In genomic region chr19:41910992-41911888, GRCh38 we compare ENCODE assay signal across 16 cellular contexts. TPM values are rescaled to one million over a fixed set of nuclear protein-coding genes. Genes with fewer than 3 reads are reported as not detected.
DNase-seq lines count a peak whose midpoint lies in the region; ATAC-seq, FAIRE-seq and TF ChIP-seq lines count a peak whose summit lies in the region.
"Had no signal": no experiment of that assay in that cellular context is flagged by ENCODE, and none has a peak within 500 bp of the region (broad histone marks: within the 10 kb centered on the region; RNA-seq: fewer than 3 reads in every experiment).

No MANE protein-coding gene starts in this region.

- intact Hi-C loops in HepG2 (cut with micrococcal nuclease; ENCODE audit: unreplicated experiment), result no loop called here
- intact Hi-C loops in right lobe of liver (cut with DNase I), result no loop called here

- H3K36me3 Mint-ChIP-seq in T-helper 17 cell (ENCODE audit: low read depth) (peaks cover 5% of the 10 kb centered on the region), glutamatergic neuron (ENCODE audit: unreplicated experiment) (no peaks in the 10 kb centered on the region), chondrocyte (ENCODE audit: low read depth) (peaks cover 8% of the 10 kb centered on the region)

- H3K9me3 ChIP-seq in HepG2 (ENCODE audit: low read length) (no peaks in the 10 kb centered on the region), right lobe of liver (no peaks in the 10 kb centered on the region), T-helper 17 cell (ENCODE audit: control insufficient read depth, low read length, poor library complexity, severe bottlenecking) (no peaks in the 10 kb centered on the region), GM23248 (ENCODE audit: low read depth) (no peaks in the 10 kb centered on the region)
- H3K9me3 ChIP-seq: esophagus squamous epithelium, heart right ventricle, psoas muscle had no signal

- H3K9me2 ChIP-seq in GM23248 (ENCODE audit: insufficient read depth), result no peaks in the 10 kb centered on the region

- H3K4me1 ChIP-seq in HepG2 (ENCODE audit: insufficient read depth, low read length) (no peaks in the 10 kb centered on the region), right lobe of liver (no peaks in the 10 kb centered on the region), GM23248 (ENCODE audit: insufficient read depth) (no peaks in the 10 kb centered on the region)
- H3K4me1 ChIP-seq: psoas muscle had no signal

- H3K36me3 ChIP-seq in HepG2 (replicated peaks in 1 of 2; ENCODE audit: control insufficient read depth in 1 of 2, insufficient read depth in 2 of 2, low read length in 2 of 2) (peaks cover 2 to 8% of the 10 kb centered on the region in 2 experiments; a peak in 3 of 5 replicates), right lobe of liver (no peaks in the 10 kb centered on the region), GM23248 (ENCODE audit: low read depth) (no peaks in the 10 kb centered on the region)

- TF ChIP-seq EP300 in HepG2 (IDR thresholded peaks at IDR 0.05; ENCODE audit: low read depth in 2 of 2, low read length in 2 of 2), result no peak
- no peak for TF ChIP-seq EP300 in HepG2 (CRISPR knock-in tag; IDR thresholded peaks at IDR 0.05; ENCODE audit: borderline replicate concordance)

- POLR2A ChIA-PET in HepG2 (lab: Yijun Ruan, JAX), result interaction anchor here (1.4 kb wide), 1 partner anchor 51 kb away, joined by 3 read pairs; the partner anchor contains the start of gene RPS19

- WGBS in HepG2 (ENCODE audit: low lambda C conversion rate), result 69% methylated on average over 13 of the region's 13 CpGs
- WGBS in right lobe of liver (ENCODE audit: insufficient coverage, low coverage, low lambda C conversion rate, missing lambda C conversion rate), result 67% methylated on average over 1 of the region's 13 CpGs
- 50 to 57% methylated on average over 13 of the region's 13 CpGs for WGBS in GM23248 (ENCODE audit: low coverage in 1 of 2, low lambda C conversion rate in 2 of 2, missing lambda C conversion rate in 2 of 2), 2 experiments

- peaks cover 15% of the 10 kb centered on the region for H3K27me3 Mint-ChIP-seq in T-helper 17 cell
- peaks cover 25% of the 10 kb centered on the region for H3K27me3 Mint-ChIP-seq in glutamatergic neuron (ENCODE audit: unreplicated experiment)
- peaks cover 31% of the 10 kb centered on the region for H3K27me3 Mint-ChIP-seq in chondrocyte (ENCODE audit: low read depth)

- H3K4me1 Mint-ChIP-seq in T-helper 17 cell, result peaks cover 38% of the 10 kb centered on the region
- peaks cover 25% of the 10 kb centered on the region for H3K4me1 Mint-ChIP-seq in glutamatergic neuron (ENCODE audit: low read depth, unreplicated experiment)
- H3K4me1 Mint-ChIP-seq in chondrocyte (ENCODE audit: low read depth), result peaks cover 2% of the 10 kb centered on the region

- H3F3A ChIP-seq in GM23248 (ENCODE audit: insufficient read depth), result no peaks in the 10 kb centered on the region

- CTCF ChIA-PET in HepG2 (lab: Yijun Ruan, JAX; ENCODE audit: low intra/inter-chr PET ratio, low total read pairs), result no interaction called here

- in situ Hi-C loops in HepG2 (cut with HindIII; ENCODE audit: extremely low pct_ligation_motif_present, low pct_unique_long_range_greater_than_20kb), result no loop called here
- in situ Hi-C loops in GM23248 (cut with MboI), result no loop called here

- FAIRE-seq in HepG2 (lab: Jason Lieb, UNC) (no peak), D721Med (lab: Jason Lieb, UNC) (no peak)

- TSS peak; percentile 38 for BruUV-seq in HepG2 (replicated peaks; lab: Mats Ljungman, UMichigan)

- TF ChIP-seq RAD21 in HepG2 (CRISPR knock-in tag; IDR thresholded peaks at IDR 0.05), result no peak

- TF ChIP-seq CTCF in HepG2 (CRISPR knock-in tag; IDR thresholded peaks at IDR 0.05) (no peak), right lobe of liver (IDR thresholded peaks at IDR 0.05) (no peak), glutamatergic neuron (IDR thresholded peaks at IDR 0.05; ENCODE audit: partially characterized antibody, unreplicated experiment) (no peak), chondrocyte (IDR thresholded peaks at IDR 0.05) (no peak), D721Med (IDR thresholded peaks at IDR 0.05; ENCODE audit: insufficient read depth, missing control alignments) (no peak)

- H3K4me3 Mint-ChIP-seq in T-helper 17 cell (peak overlapping the region; percentile 55), glutamatergic neuron (ENCODE audit: unreplicated experiment) (peak overlapping the region; percentile 50), chondrocyte (ENCODE audit: unreplicated experiment) (no peak overlapping the region)
- H3K4me3 Mint-ChIP-seq: dendritic cell treated with granulocyte-macrophage colony-stimulating factor and Interleukin-4, amounts not matched to agents 40 ng/mL and 50 ng/mL, for 4 days had no signal

- H3K4me2 ChIP-seq in HepG2 (ENCODE audit: low read depth, low read length) (no peak overlapping the region), GM23248 (ENCODE audit: unreplicated experiment) (no peak overlapping the region)

- H3K4me3 ChIP-seq in HepG2 (replicated peaks in 1 of 3; ENCODE audit: insufficient read depth in 1 of 3, low read depth in 2 of 3, low read length in 3 of 3) (no peak overlapping the region), right lobe of liver (no peak overlapping the region), GM23248 (no peak overlapping the region)
- H3K4me3 ChIP-seq: esophagus squamous epithelium, heart right ventricle, psoas muscle had no signal

- TF ChIP-seq POLR2A in HepG2 (IDR thresholded peaks at IDR 0.05; ENCODE audit: insufficient read depth in 1 of 2, low read depth in 2 of 2, low read length in 2 of 2), result no peak
- TF ChIP-seq POLR2A in right lobe of liver (IDR thresholded peaks at IDR 0.05), result no peak

- H4K20me1 ChIP-seq in HepG2 (ENCODE audit: insufficient read depth, low read length) (no peaks in the 10 kb centered on the region), GM23248 (ENCODE audit: insufficient read depth) (no peaks in the 10 kb centered on the region)

- H3K9ac ChIP-seq in HepG2 (ENCODE audit: insufficient read depth, low read depth, low read length) (no peak overlapping the region), GM23248 (no peak overlapping the region)

- H3K27ac Mint-ChIP-seq in T-helper 17 cell (peak overlapping the region; percentile 79), glutamatergic neuron (ENCODE audit: unreplicated experiment) (no peak overlapping the region), chondrocyte (ENCODE audit: unreplicated experiment) (no peak overlapping the region)
- H3K27ac Mint-ChIP-seq: dendritic cell treated with granulocyte-macrophage colony-stimulating factor and Interleukin-4, amounts not matched to agents 40 ng/mL and 50 ng/mL, for 4 days had no signal

- no peaks in the 10 kb centered on the region for H3K79me2 ChIP-seq in HepG2 (ENCODE audit: insufficient read depth, low read length)
- H3K79me2 ChIP-seq in GM23248 (ENCODE audit: insufficient read depth), result no peaks in the 10 kb centered on the region

- H3K27ac ChIP-seq in HepG2 (ENCODE audit: extremely low read length, insufficient read depth, low read length) (no peak overlapping the region), right lobe of liver (no peak overlapping the region), GM23248 (no peak overlapping the region)
- H3K27ac ChIP-seq: esophagus squamous epithelium, heart right ventricle, psoas muscle had no signal

- no peak for DNase-seq in HepG2 (ENCODE audit: low spot score)
- no peak for DNase-seq in right lobe of liver
- DNase-seq in T-helper 17 cell, result no peak
- DNase-seq in glutamatergic neuron, result no peak
- DNase-seq in OCI-M2 (lab: John Stamatoyannopoulos, UW; ENCODE audit: unreplicated experiment), result no peak
- no peak for DNase-seq in chondrocyte (ENCODE audit: low spot score)
- no peak for DNase-seq in D721Med (ENCODE audit: insufficient read length, low spot score)
- DNase-seq in GM23248, result no peak
- DNase-seq: activated CD8-positive, alpha-beta memory T cell treated with anti-CD3 and anti-CD28 coated beads, Interleukin-2, amount 50 U/mL, for 4 hours; esophagus squamous epithelium; heart right ventricle; NCI-H2081; psoas muscle had no signal

- ATAC-seq in HepG2, result no peak
- ATAC-seq in right lobe of liver, result no peak
- peak; percentile 15 for ATAC-seq in T-helper 17 cell
- ATAC-seq: psoas muscle had no signal

- peaks cover 10 to 32% of the 10 kb centered on the region in 2 experiments for H3K27me3 ChIP-seq in HepG2 (ENCODE audit: control insufficient read depth in 1 of 2, insufficient read depth in 2 of 2, low read length in 2 of 2)
- H3K27me3 ChIP-seq in right lobe of liver, result no peaks in the 10 kb centered on the region
- H3K27me3 ChIP-seq in GM23248 (replicated peaks; ENCODE audit: insufficient read depth), result peaks cover 39% of the 10 kb centered on the region

- H3K9me3 Mint-ChIP-seq in glutamatergic neuron (ENCODE audit: unreplicated experiment) (peaks cover 11% of the 10 kb centered on the region), chondrocyte (ENCODE audit: low read depth) (no peaks in the 10 kb centered on the region)
- H3K9me3 Mint-ChIP-seq: dendritic cell treated with granulocyte-macrophage colony-stimulating factor and Interleukin-4, amounts not matched to agents 40 ng/mL and 50 ng/mL, for 4 days had no signal

- no peak overlapping the region for H2AFZ ChIP-seq in HepG2 (ENCODE audit: low read length)
- no peak overlapping the region for H2AFZ ChIP-seq in GM23248

RNA-seq across cellular contexts. Expression of gene ERFL, which starts 17.0 kb away (rescaled TPM):
- total RNA-seq in HepG2 (2016; rRNA removed; fragmentation: Illumina TruSeq; extraction: Trizol) (not detected in 2 replicates), right lobe of liver (not detected), T-helper 17 cell (1 to 10 TPM; 2.4 to 3.1 TPM), glutamatergic neuron (ENCODE audit: unreplicated experiment) (1.6 TPM), chondrocyte (0.27 to 0.44 TPM (median 0.35 TPM) in 3 replicates)
- total RNA-seq in HepG2 (2016; cell fraction: cytosol; rRNA removed; fragmentation: Illumina TruSeq; extraction: Trizol; ENCODE audit: low read depth), result not detected in 2 replicates
- total RNA-seq in HepG2 (2016; cell fraction: insoluble cytoplasmic fraction; rRNA removed; fragmentation: Illumina TruSeq; extraction: Trizol), result not detected in 2 replicates
- total RNA-seq in HepG2 (2016; cell fraction: membrane; rRNA removed; fragmentation: Illumina TruSeq; extraction: Trizol), result not detected in 2 replicates
- not detected in 2 replicates for total RNA-seq in HepG2 (2016; cell fraction: nucleus; rRNA removed; fragmentation: Illumina TruSeq; extraction: Trizol)
- polyA plus RNA-seq in HepG2 (2011; rRNA removed) (not detected in 2 replicates), GM23248 (2016; fragmentation: Nextera tagmentation; extraction: Ambion mirVana) (not detected in 2 replicates)
- 0.03 TPM in 1 of 2 replicates, not detected in the other for polyA plus RNA-seq in HepG2 (2011; cell fraction: cytosol; rRNA removed)
- not detected in 2 replicates for polyA plus RNA-seq in HepG2 (2011; cell fraction: nucleus; rRNA removed)
- polyA plus RNA-seq in HepG2 (2012), result 0.07 TPM in 1 of 2 replicates, not detected in the other
- not detected in 2 replicates for polyA plus RNA-seq in HepG2 (2016; cell fraction: cytosol; fragmentation: Illumina TruSeq; extraction: Trizol; ENCODE audit: low read depth)
- polyA plus RNA-seq in HepG2 (2016; cell fraction: insoluble cytoplasmic fraction; fragmentation: Illumina TruSeq; extraction: Trizol; ENCODE audit: low read depth), result not detected in 2 replicates
- polyA plus RNA-seq in HepG2 (2016; cell fraction: membrane; fragmentation: Illumina TruSeq; extraction: Trizol; ENCODE audit: low read depth), result not detected in 2 replicates
- polyA plus RNA-seq in HepG2 (2016; cell fraction: nucleus; fragmentation: Illumina TruSeq; extraction: Trizol; ENCODE audit: insufficient read depth, low read depth), result not detected in 2 replicates
- not detected in 2 replicates for polyA minus RNA-seq in HepG2 (2011; rRNA and poly(A)+ RNA removed; ENCODE audit: low replicate concordance)
- polyA minus RNA-seq in HepG2 (2011; cell fraction: cytosol; rRNA and poly(A)+ RNA removed), result not detected in 2 replicates
- not detected in 2 replicates for polyA minus RNA-seq in HepG2 (2011; cell fraction: nucleus; rRNA and poly(A)+ RNA removed)
- total RNA-seq in GM23248 (2014; rRNA removed; shearing (Covaris generic)), result not detected in 2 replicates
- total RNA-seq: Daoy, esophagus squamous epithelium, M059J, psoas muscle had no signal

RNA-seq across cellular contexts. Expression of gene ARHGEF1, which starts 28.3 kb away (rescaled TPM):
- total RNA-seq in HepG2 (2016; rRNA removed; fragmentation: Illumina TruSeq; extraction: Trizol) (26.2 and 34.7 TPM in 2 replicates), right lobe of liver (10 to 100 TPM; 25.3 to 39.7 (median 30.2) TPM), T-helper 17 cell (100 to 1,000 TPM; 929 to 961 TPM), glutamatergic neuron (ENCODE audit: unreplicated experiment) (78.7 TPM), chondrocyte (70.5 to 105 TPM (median 73.2 TPM) in 3 replicates)
- 6.5 and 9.6 TPM in 2 replicates for total RNA-seq in HepG2 (2016; cell fraction: cytosol; rRNA removed; fragmentation: Illumina TruSeq; extraction: Trizol; ENCODE audit: low read depth)
- total RNA-seq in HepG2 (2016; cell fraction: insoluble cytoplasmic fraction; rRNA removed; fragmentation: Illumina TruSeq; extraction: Trizol), result 16.1 and 36.8 TPM in 2 replicates
- total RNA-seq in HepG2 (2016; cell fraction: membrane; rRNA removed; fragmentation: Illumina TruSeq; extraction: Trizol), result 10.4 and 11.0 TPM in 2 replicates
- 28.3 and 29.2 TPM in 2 replicates for total RNA-seq in HepG2 (2016; cell fraction: nucleus; rRNA removed; fragmentation: Illumina TruSeq; extraction: Trizol)
- polyA plus RNA-seq in HepG2 (2011; rRNA removed) (33.1 and 33.7 TPM in 2 replicates), GM23248 (2016; fragmentation: Nextera tagmentation; extraction: Ambion mirVana) (44.3 and 49.6 TPM in 2 replicates)
- polyA plus RNA-seq in HepG2 (2011; cell fraction: cytosol; rRNA removed), result 20.2 and 33.5 TPM in 2 replicates
- polyA plus RNA-seq in HepG2 (2011; cell fraction: nucleus; rRNA removed), result 215 and 292 TPM in 2 replicates
- 33.2 and 34.0 TPM in 2 replicates for polyA plus RNA-seq in HepG2 (2012)
- 3.8 and 4.4 TPM in 2 replicates for polyA plus RNA-seq in HepG2 (2016; cell fraction: cytosol; fragmentation: Illumina TruSeq; extraction: Trizol; ENCODE audit: low read depth)
- polyA plus RNA-seq in HepG2 (2016; cell fraction: insoluble cytoplasmic fraction; fragmentation: Illumina TruSeq; extraction: Trizol; ENCODE audit: low read depth), result 20.7 and 29.5 TPM in 2 replicates
- 7.4 and 8.4 TPM in 2 replicates for polyA plus RNA-seq in HepG2 (2016; cell fraction: membrane; fragmentation: Illumina TruSeq; extraction: Trizol; ENCODE audit: low read depth)
- polyA plus RNA-seq in HepG2 (2016; cell fraction: nucleus; fragmentation: Illumina TruSeq; extraction: Trizol; ENCODE audit: insufficient read depth, low read depth), result 90.2 and 102 TPM in 2 replicates
- 15.9 and 39.4 TPM in 2 replicates for polyA minus RNA-seq in HepG2 (2011; rRNA and poly(A)+ RNA removed; ENCODE audit: low replicate concordance)
- 16.3 and 26.4 TPM in 2 replicates for polyA minus RNA-seq in HepG2 (2011; cell fraction: cytosol; rRNA and poly(A)+ RNA removed)
- 29.6 and 31.9 TPM in 2 replicates for polyA minus RNA-seq in HepG2 (2011; cell fraction: nucleus; rRNA and poly(A)+ RNA removed)
- total RNA-seq in GM23248 (2014; rRNA removed; shearing (Covaris generic)), result 44.6 and 46.2 TPM in 2 replicates

RNA-seq across cellular contexts. Expression of gene CD79A, which starts 34.2 kb away (rescaled TPM):
- total RNA-seq in HepG2 (2016; rRNA removed; fragmentation: Illumina TruSeq; extraction: Trizol) (0.27 and 0.33 TPM in 2 replicates), right lobe of liver (under 1 TPM in 4 of 6 experiments, not detected in 2; 0.18 to 0.71 (median 0.39) TPM), T-helper 17 cell (10 to 100 TPM in 1 of 2 donors, 1 to 10 TPM in 1; 1.6 to 27.3 TPM), glutamatergic neuron (ENCODE audit: unreplicated experiment) (not detected), chondrocyte (0.36 TPM in 1 of 3 replicates, not detected in the others)
- 0.26 and 0.51 TPM in 2 replicates for total RNA-seq in HepG2 (2016; cell fraction: cytosol; rRNA removed; fragmentation: Illumina TruSeq; extraction: Trizol; ENCODE audit: low read depth)
- 0.24 and 0.37 TPM in 2 replicates for total RNA-seq in HepG2 (2016; cell fraction: insoluble cytoplasmic fraction; rRNA removed; fragmentation: Illumina TruSeq; extraction: Trizol)
- total RNA-seq in HepG2 (2016; cell fraction: membrane; rRNA removed; fragmentation: Illumina TruSeq; extraction: Trizol), result 0.62 TPM in 1 of 2 replicates, not detected in the other
- 0.40 TPM in 1 of 2 replicates, not detected in the other for total RNA-seq in HepG2 (2016; cell fraction: nucleus; rRNA removed; fragmentation: Illumina TruSeq; extraction: Trizol)
- polyA plus RNA-seq in HepG2 (2011; rRNA removed) (0.24 and 0.30 TPM in 2 replicates), GM23248 (2016; fragmentation: Nextera tagmentation; extraction: Ambion mirVana) (0.49 TPM in 1 of 2 replicates, not detected in the other)
- polyA plus RNA-seq in HepG2 (2011; cell fraction: cytosol; rRNA removed), result 0.44 and 0.52 TPM in 2 replicates
- polyA plus RNA-seq in HepG2 (2011; cell fraction: nucleus; rRNA removed), result 0.31 and 0.51 TPM in 2 replicates
- 0.25 TPM in 1 of 2 replicates, not detected in the other for polyA plus RNA-seq in HepG2 (2012)
- polyA plus RNA-seq in HepG2 (2016; cell fraction: cytosol; fragmentation: Illumina TruSeq; extraction: Trizol; ENCODE audit: low read depth), result 0.21 and 0.44 TPM in 2 replicates
- 0.49 and 0.52 TPM in 2 replicates for polyA plus RNA-seq in HepG2 (2016; cell fraction: insoluble cytoplasmic fraction; fragmentation: Illumina TruSeq; extraction: Trizol; ENCODE audit: low read depth)
- polyA plus RNA-seq in HepG2 (2016; cell fraction: membrane; fragmentation: Illumina TruSeq; extraction: Trizol; ENCODE audit: low read depth), result 0.69 and 1.1 TPM in 2 replicates
- polyA plus RNA-seq in HepG2 (2016; cell fraction: nucleus; fragmentation: Illumina TruSeq; extraction: Trizol; ENCODE audit: insufficient read depth, low read depth), result 0.78 and 0.95 TPM in 2 replicates
- 0.26 and 0.84 TPM in 2 replicates for polyA minus RNA-seq in HepG2 (2011; rRNA and poly(A)+ RNA removed; ENCODE audit: low replicate concordance)
- 0.49 TPM in 1 of 2 replicates, not detected in the other for polyA minus RNA-seq in HepG2 (2011; cell fraction: cytosol; rRNA and poly(A)+ RNA removed)
- polyA minus RNA-seq in HepG2 (2011; cell fraction: nucleus; rRNA and poly(A)+ RNA removed), result not detected in 2 replicates
- total RNA-seq in GM23248 (2014; rRNA removed; shearing (Covaris generic)), result not detected in 2 replicates
- total RNA-seq: Daoy had no signal

RNA-seq across cellular contexts. Expression of gene RABAC1, which starts 47.9 kb away (rescaled TPM):
- total RNA-seq in HepG2 (2016; rRNA removed; fragmentation: Illumina TruSeq; extraction: Trizol) (20.7 and 37.4 TPM in 2 replicates), right lobe of liver (100 to 1,000 TPM in 2 of 6 experiments, 10 to 100 TPM in 4; 53.6 to 124 (median 75.8) TPM), T-helper 17 cell (10 to 100 TPM; 90.1 to 98.3 TPM), glutamatergic neuron (ENCODE audit: unreplicated experiment) (139 TPM), chondrocyte (282 to 302 TPM (median 295 TPM) in 3 replicates)
- 32.7 and 40.5 TPM in 2 replicates for total RNA-seq in HepG2 (2016; cell fraction: cytosol; rRNA removed; fragmentation: Illumina TruSeq; extraction: Trizol; ENCODE audit: low read depth)
- 21.9 and 38.8 TPM in 2 replicates for total RNA-seq in HepG2 (2016; cell fraction: insoluble cytoplasmic fraction; rRNA removed; fragmentation: Illumina TruSeq; extraction: Trizol)
- total RNA-seq in HepG2 (2016; cell fraction: membrane; rRNA removed; fragmentation: Illumina TruSeq; extraction: Trizol), result 24.1 and 26.6 TPM in 2 replicates
- total RNA-seq in HepG2 (2016; cell fraction: nucleus; rRNA removed; fragmentation: Illumina TruSeq; extraction: Trizol), result 28.4 and 29.8 TPM in 2 replicates
- polyA plus RNA-seq in HepG2 (2011; rRNA removed) (74.0 and 91.2 TPM in 2 replicates), GM23248 (2016; fragmentation: Nextera tagmentation; extraction: Ambion mirVana) (470 and 473 TPM in 2 replicates)
- polyA plus RNA-seq in HepG2 (2011; cell fraction: cytosol; rRNA removed), result 112 and 172 TPM in 2 replicates
- 93.5 and 96.2 TPM in 2 replicates for polyA plus RNA-seq in HepG2 (2011; cell fraction: nucleus; rRNA removed)
- 38.2 and 66.0 TPM in 2 replicates for polyA plus RNA-seq in HepG2 (2012)
- polyA plus RNA-seq in HepG2 (2016; cell fraction: cytosol; fragmentation: Illumina TruSeq; extraction: Trizol; ENCODE audit: low read depth), result 34.2 and 39.3 TPM in 2 replicates
- 20.0 and 22.5 TPM in 2 replicates for polyA plus RNA-seq in HepG2 (2016; cell fraction: insoluble cytoplasmic fraction; fragmentation: Illumina TruSeq; extraction: Trizol; ENCODE audit: low read depth)
- 21.0 and 26.9 TPM in 2 replicates for polyA plus RNA-seq in HepG2 (2016; cell fraction: membrane; fragmentation: Illumina TruSeq; extraction: Trizol; ENCODE audit: low read depth)
- 52.4 and 53.1 TPM in 2 replicates for polyA plus RNA-seq in HepG2 (2016; cell fraction: nucleus; fragmentation: Illumina TruSeq; extraction: Trizol; ENCODE audit: insufficient read depth, low read depth)
- 32.5 and 96.8 TPM in 2 replicates for polyA minus RNA-seq in HepG2 (2011; rRNA and poly(A)+ RNA removed; ENCODE audit: low replicate concordance)
- 26.4 and 26.8 TPM in 2 replicates for polyA minus RNA-seq in HepG2 (2011; cell fraction: cytosol; rRNA and poly(A)+ RNA removed)
- 21.6 and 26.0 TPM in 2 replicates for polyA minus RNA-seq in HepG2 (2011; cell fraction: nucleus; rRNA and poly(A)+ RNA removed)
- 294 and 405 TPM in 2 replicates for total RNA-seq in GM23248 (2014; rRNA removed; shearing (Covaris generic))

RNA-seq across cellular contexts. Expression of gene RPS19, which starts 51.2 kb away (rescaled TPM):
- 4,758 and 5,028 TPM in 2 replicates for total RNA-seq in HepG2 (2016; rRNA removed; fragmentation: Illumina TruSeq; extraction: Trizol)
- 8,990 and 9,707 TPM in 2 replicates for total RNA-seq in HepG2 (2016; cell fraction: cytosol; rRNA removed; fragmentation: Illumina TruSeq; extraction: Trizol; ENCODE audit: low read depth)
- 4,892 and 5,330 TPM in 2 replicates for total RNA-seq in HepG2 (2016; cell fraction: insoluble cytoplasmic fraction; rRNA removed; fragmentation: Illumina TruSeq; extraction: Trizol)
- total RNA-seq in HepG2 (2016; cell fraction: membrane; rRNA removed; fragmentation: Illumina TruSeq; extraction: Trizol), result 12,897 and 13,497 TPM in 2 replicates
- total RNA-seq in HepG2 (2016; cell fraction: nucleus; rRNA removed; fragmentation: Illumina TruSeq; extraction: Trizol), result 1,659 and 1,838 TPM in 2 replicates
- polyA plus RNA-seq in HepG2 (2011; rRNA removed), result 1,633 and 1,983 TPM in 2 replicates
- 4,354 and 8,495 TPM in 2 replicates for polyA plus RNA-seq in HepG2 (2011; cell fraction: cytosol; rRNA removed)
- polyA plus RNA-seq in HepG2 (2011; cell fraction: nucleus; rRNA removed), result 1,845 and 2,001 TPM in 2 replicates
- 3,093 and 4,312 TPM in 2 replicates for polyA plus RNA-seq in HepG2 (2012)
- polyA plus RNA-seq in HepG2 (2016; cell fraction: cytosol; fragmentation: Illumina TruSeq; extraction: Trizol; ENCODE audit: low read depth), result 10,211 and 10,944 TPM in 2 replicates
- 4,747 and 4,833 TPM in 2 replicates for polyA plus RNA-seq in HepG2 (2016; cell fraction: insoluble cytoplasmic fraction; fragmentation: Illumina TruSeq; extraction: Trizol; ENCODE audit: low read depth)
- 11,477 and 11,931 TPM in 2 replicates for polyA plus RNA-seq in HepG2 (2016; cell fraction: membrane; fragmentation: Illumina TruSeq; extraction: Trizol; ENCODE audit: low read depth)
- polyA plus RNA-seq in HepG2 (2016; cell fraction: nucleus; fragmentation: Illumina TruSeq; extraction: Trizol; ENCODE audit: insufficient read depth, low read depth), result 2,975 and 3,175 TPM in 2 replicates
- 958 and 1,242 TPM in 2 replicates for polyA minus RNA-seq in HepG2 (2011; rRNA and poly(A)+ RNA removed; ENCODE audit: low replicate concordance)
- 1,380 TPM in 2 replicates for polyA minus RNA-seq in HepG2 (2011; cell fraction: cytosol; rRNA and poly(A)+ RNA removed)
- polyA minus RNA-seq in HepG2 (2011; cell fraction: nucleus; rRNA and poly(A)+ RNA removed), result 385 and 466 TPM in 2 replicates
- 100 to 1,000 TPM; 347 to 556 (median 499) TPM for total RNA-seq in right lobe of liver
- 1,000 to 10,000 TPM; 3,299 to 3,349 TPM for total RNA-seq in T-helper 17 cell
- total RNA-seq in glutamatergic neuron (ENCODE audit: unreplicated experiment), result 1,637 TPM
- total RNA-seq in chondrocyte, result 1,424 to 1,797 TPM (median 1,457 TPM) in 3 replicates
- 296 and 881 TPM in 2 replicates for total RNA-seq in GM23248 (2014; rRNA removed; shearing (Covaris generic))
- 2,308 and 2,316 TPM in 2 replicates for polyA plus RNA-seq in GM23248 (2016; fragmentation: Nextera tagmentation; extraction: Ambion mirVana)
